Comparison of ENCODE assay signal across 1 cellular context in genomic region chr7:73557108-73557396, GRCh38.
A peak's percentile ranks its signal among the peaks of the same experiment; 100 is the strongest.
TF ChIP-seq lines count a peak whose summit lies in the region.

No MANE protein-coding gene starts in this region.

TF ChIP-seq in K562, 482 proteins besides CTCF, POLR2A, EP300 and RAD21 (continued from another document and continues in another):
- TF ChIP-seq ZNF318 (IDR thresholded peaks at IDR 0.05; ENCODE audit: borderline replicate concordance in 1 of 2, low read depth in 1 of 2) = no peak
- no peak for TF ChIP-seq ZNF197 (CRISPR knock-in tag; IDR thresholded peaks at IDR 0.05; ENCODE audit: low read depth)
- no peak for TF ChIP-seq ZNF668 (CRISPR knock-in tag; IDR thresholded peaks at IDR 0.05)
- peak in 1 of 2 experiments; percentile 77; a peak in 1 of 4 replicates for TF ChIP-seq SIN3A (IDR thresholded peaks at IDR 0.05; ENCODE audit: borderline replicate concordance in 2 of 2, control insufficient read depth in 1 of 2, low read depth in 2 of 2, low read length in 2 of 2)
- TF ChIP-seq ZNF76 (CRISPR knock-in tag; IDR thresholded peaks at IDR 0.05; ENCODE audit: borderline replicate concordance) = no peak
- TF ChIP-seq ZBTB1 (CRISPR knock-in tag; IDR thresholded peaks at IDR 0.05; ENCODE audit: borderline replicate concordance, low read depth) = 0 out of 2 replicates have a peak, but pooled peaks have one; percentile 28
- TF ChIP-seq LCOR (CRISPR knock-in tag; IDR thresholded peaks at IDR 0.05) = no peak
- no peak for TF ChIP-seq SMAD2 (IDR thresholded peaks at IDR 0.05; ENCODE audit: low read depth, low read length)
- TF ChIP-seq, protein P1, sequence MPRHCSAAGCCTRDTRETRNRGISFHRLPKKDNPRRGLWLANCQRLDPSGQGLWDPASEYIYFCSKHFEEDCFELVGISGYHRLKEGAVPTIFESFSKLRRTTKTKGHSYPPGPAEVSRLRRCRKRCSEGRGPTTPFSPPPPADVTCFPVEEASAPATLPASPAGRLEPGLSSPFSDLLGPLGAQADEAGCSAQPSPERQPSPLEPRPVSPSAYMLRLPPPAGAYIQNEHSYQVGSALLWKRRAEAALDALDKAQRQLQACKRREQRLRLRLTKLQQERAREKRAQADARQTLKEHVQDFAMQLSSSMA (CRISPR knock-in tag; IDR thresholded peaks at IDR 0.05) = no peak
- no peak for TF ChIP-seq U2AF2 (optimal IDR thresholded peaks at IDR 0.05; ENCODE audit: low read depth, low read length)
- TF ChIP-seq ESRRA (IDR thresholded peaks at IDR 0.05; ENCODE audit: borderline replicate concordance, low read depth) = peak; percentile 62; the same call in 1 of the 2 replicates
- peak; percentile 54 for TF ChIP-seq PCBP1 (IDR thresholded peaks at IDR 0.05; ENCODE audit: low read depth, low read length, poor library complexity, severe bottlenecking)
- TF ChIP-seq FOXP1 (CRISPR knock-in tag; IDR thresholded peaks at IDR 0.05) = no peak
- no peak for TF ChIP-seq E2F8 (IDR thresholded peaks at IDR 0.05; ENCODE audit: low read depth, partially characterized antibody)
- no peak for TF ChIP-seq RBM22 (IDR thresholded peaks at IDR 0.05; ENCODE audit: low read depth, low read length, poor library complexity, severe bottlenecking)
- TF ChIP-seq FOS (IDR thresholded peaks at IDR 0.05; ENCODE audit: extremely low read depth, insufficient read length) = peak; percentile 47
- no peak for TF ChIP-seq RERE (CRISPR knock-in tag; IDR thresholded peaks at IDR 0.05; ENCODE audit: borderline replicate concordance)
- no peak for TF ChIP-seq ATF2 (CRISPR knock-in tag; IDR thresholded peaks at IDR 0.05)
- TF ChIP-seq GTF2A2 (tag; IDR thresholded peaks at IDR 0.05) = no peak
- TF ChIP-seq POLR2AphosphoS2 (IDR thresholded peaks at IDR 0.05; ENCODE audit: low read length) = no peak
- TF ChIP-seq, protein P2, sequence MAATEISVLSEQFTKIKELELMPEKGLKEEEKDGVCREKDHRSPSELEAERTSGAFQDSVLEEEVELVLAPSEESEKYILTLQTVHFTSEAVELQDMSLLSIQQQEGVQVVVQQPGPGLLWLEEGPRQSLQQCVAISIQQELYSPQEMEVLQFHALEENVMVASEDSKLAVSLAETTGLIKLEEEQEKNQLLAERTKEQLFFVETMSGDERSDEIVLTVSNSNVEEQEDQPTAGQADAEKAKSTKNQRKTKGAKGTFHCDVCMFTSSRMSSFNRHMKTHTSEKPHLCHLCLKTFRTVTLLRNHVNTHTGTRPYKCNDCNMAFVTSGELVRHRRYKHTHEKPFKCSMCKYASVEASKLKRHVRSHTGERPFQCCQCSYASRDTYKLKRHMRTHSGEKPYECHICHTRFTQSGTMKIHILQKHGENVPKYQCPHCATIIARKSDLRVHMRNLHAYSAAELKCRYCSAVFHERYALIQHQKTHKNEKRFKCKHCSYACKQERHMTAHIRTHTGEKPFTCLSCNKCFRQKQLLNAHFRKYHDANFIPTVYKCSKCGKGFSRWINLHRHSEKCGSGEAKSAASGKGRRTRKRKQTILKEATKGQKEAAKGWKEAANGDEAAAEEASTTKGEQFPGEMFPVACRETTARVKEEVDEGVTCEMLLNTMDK (IDR thresholded peaks at IDR 0.05; ENCODE audit: borderline replicate concordance, insufficient read depth, low read depth, low read length, poor library complexity, severe bottlenecking) = peak; percentile 18
- TF ChIP-seq HNRNPL (IDR thresholded peaks at IDR 0.05; ENCODE audit: low read depth, low read length) = peak; percentile 95
- TF ChIP-seq ZSCAN29 (IDR thresholded peaks at IDR 0.05) = no peak
- peak; percentile 69 for TF ChIP-seq FUS (optimal IDR thresholded peaks at IDR 0.05; ENCODE audit: low read depth, low read length)
- peak; percentile 7; the same call in 1 of the 2 replicates for TF ChIP-seq STAT5A (IDR thresholded peaks at IDR 0.05; ENCODE audit: borderline replicate concordance, low read length)
- TF ChIP-seq, protein P3, sequence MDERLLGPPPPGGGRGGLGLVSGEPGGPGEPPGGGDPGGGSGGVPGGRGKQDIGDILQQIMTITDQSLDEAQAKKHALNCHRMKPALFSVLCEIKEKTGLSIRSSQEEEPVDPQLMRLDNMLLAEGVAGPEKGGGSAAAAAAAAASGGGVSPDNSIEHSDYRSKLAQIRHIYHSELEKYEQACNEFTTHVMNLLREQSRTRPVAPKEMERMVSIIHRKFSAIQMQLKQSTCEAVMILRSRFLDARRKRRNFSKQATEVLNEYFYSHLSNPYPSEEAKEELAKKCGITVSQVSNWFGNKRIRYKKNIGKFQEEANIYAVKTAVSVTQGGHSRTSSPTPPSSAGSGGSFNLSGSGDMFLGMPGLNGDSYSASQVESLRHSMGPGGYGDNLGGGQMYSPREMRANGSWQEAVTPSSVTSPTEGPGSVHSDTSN (CRISPR knock-in tag; IDR thresholded peaks at IDR 0.05; ENCODE audit: low read depth) = no peak
- TF ChIP-seq, protein P3 (tag; conservative IDR thresholded peaks at IDR 0.05; ENCODE audit: low read depth) = no peak
- no peak for TF ChIP-seq ARNT (IDR thresholded peaks at IDR 0.05)
- TF ChIP-seq KAT8 (IDR thresholded peaks at IDR 0.05; ENCODE audit: low read depth) = no peak
- TF ChIP-seq KDM5B (IDR thresholded peaks at IDR 0.05; ENCODE audit: insufficient replicate concordance, low read depth, low read length) = no peak
- TF ChIP-seq TAF1 (IDR thresholded peaks at IDR 0.05; ENCODE audit: control insufficient read depth, extremely low read depth, insufficient read depth, low read length, severe bottlenecking) = peak; percentile 77
- TF ChIP-seq CBX2 (IDR thresholded peaks at IDR 0.05; ENCODE audit: insufficient read depth, low read length, poor library complexity, severe bottlenecking) = no peak
